In genomic region chr3:43032646-43033628, GRCh38 we compare ENCODE assay signal across 36 cellular contexts. TPM values are rescaled to one million over a fixed set of nuclear protein-coding genes. Genes with fewer than 3 reads are reported as not detected.
"Had no signal": no experiment of that assay in that cellular context is flagged by ENCODE, and none has a peak within 500 bp of the region (broad histone marks: within the 10 kb centered on the region; RNA-seq: fewer than 3 reads in every experiment).

No MANE protein-coding gene starts in this region.

- H3K36me3 ChIP-seq: adrenal gland, breast epithelium, SJCRH30, WERI-Rb-1 had no signal

- H3K4me2 ChIP-seq: PC-9 had no signal

- H2AFZ ChIP-seq: PC-9 had no signal

- H3K4me3 ChIP-seq: adrenal gland, body of pancreas, breast epithelium, PC-9, SJCRH30, SK-N-MC had no signal

- H3K27ac ChIP-seq: adrenal gland, body of pancreas, breast epithelium, PC-9, SJCRH30, SK-N-MC, WERI-Rb-1 had no signal

- H3K36me3 Mint-ChIP-seq: activated naive CD4-positive, alpha-beta T cell treated with anti-CD3 and anti-CD28 coated beads, Interleukin-2, amount 50 U/mL, for 72 hours had no signal

- H3K27ac Mint-ChIP-seq: activated CD8-positive, alpha-beta T cell treated with anti-CD3 and anti-CD28 coated beads for 36 hours; activated naive CD4-positive, alpha-beta T cell treated with anti-CD3 and anti-CD28 coated beads for 36 hours; activated naive CD4-positive, alpha-beta T cell treated with anti-CD3 and anti-CD28 coated beads, Interleukin-2, amount 50 U/mL, for 72 hours; activated T-helper 1 cell treated with anti-CD3 and anti-CD28 coated beads, Interleukin-12 subunit alpha, Interleukin-12 subunit beta, Interleukin-2, Interleukin-4 antibody, amounts not matched to agents 30 ng/mL and 10 ng/mL and 1 ng/mL, durations not matched to agents 14 hours and 24 hours and 36 hours had no signal

- ATAC-seq: activated CD8-positive, alpha-beta T cell treated with anti-CD3 and anti-CD28 coated beads for 36 hours; activated naive CD4-positive, alpha-beta T cell treated with anti-CD3 and anti-CD28 coated beads, Interleukin-2, amount 50 U/mL, for 72 hours; activated T-cell treated with anti-CD3 and anti-CD28 coated beads, Interleukin-2, amount 50 U/mL, for 4 hours; body of pancreas had no signal

- H3K9me3 ChIP-seq: adrenal gland, body of pancreas, breast epithelium, SJCRH30 had no signal

- DNase-seq: activated CD4-positive, alpha-beta T cell treated with anti-CD3 and anti-CD28 coated beads for 1 hour; activated CD4-positive, alpha-beta T cell treated with anti-CD3 and anti-CD28 coated beads for 48 hours; activated CD4-positive, alpha-beta T cell treated with anti-CD3 and anti-CD28 coated beads, Interleukin-2, amount 50 U/mL, for 4 hours; activated CD4-positive, CD25-positive, alpha-beta regulatory T cell; activated CD8-positive, alpha-beta memory T cell treated with anti-CD3 and anti-CD28 coated beads, Interleukin-2, amount 50 U/mL, for 4 hours; activated CD8-positive, alpha-beta T cell treated with anti-CD3 and anti-CD28 coated beads for 36 hours; activated gamma-delta T cell treated with Interleukin-2 at 50 U/mL for 16 hours; activated naive CD4-positive, alpha-beta T cell treated with anti-CD3 and anti-CD28 coated beads for 36 hours; activated T-cell treated with anti-CD3 and anti-CD28 coated beads for 4 hours; activated T-cell treated with anti-CD3 and anti-CD28 coated beads, Interleukin-2, amount 50 U/mL, for 4 hours; body of pancreas; caudate nucleus; Kasumi-1; KBM-7; MM.1S; MV-4-11; NCI-H1092; NCI-H1436 treated with DMSO at 0.1 percent for 48 hours; NCI-H1694 treated with DMSO at 0.1 percent for 48 hours; NCI-H2029; NCI-H345; NCI-H510A; NCI-H526; NCI-H748 treated with DMSO at 0.1 percent for 48 hours; PC-9; SHP77; SJCRH30; T1000; WERI-Rb-1 had no signal

- H3K27me3 Mint-ChIP-seq: activated CD8-positive, alpha-beta T cell treated with anti-CD3 and anti-CD28 coated beads for 36 hours had no signal

- H3K4me1 ChIP-seq: adrenal gland, body of pancreas, breast epithelium, SJCRH30 had no signal

- H3K27me3 ChIP-seq: adrenal gland, body of pancreas, breast epithelium, SJCRH30 had no signal

- H3K9me3 Mint-ChIP-seq: activated CD8-positive, alpha-beta T cell treated with anti-CD3 and anti-CD28 coated beads for 36 hours; activated naive CD4-positive, alpha-beta T cell treated with anti-CD3 and anti-CD28 coated beads for 36 hours; activated naive CD4-positive, alpha-beta T cell treated with anti-CD3 and anti-CD28 coated beads, Interleukin-2, amount 50 U/mL, for 72 hours; activated T-cell treated with anti-CD3 and anti-CD28 coated beads, Interleukin-2, amount 50 U/mL, for 4 hours; activated T-helper 1 cell treated with anti-CD3 and anti-CD28 coated beads, Interleukin-12 subunit alpha, Interleukin-12 subunit beta, Interleukin-2, Interleukin-4 antibody, amounts not matched to agents 30 ng/mL and 10 ng/mL and 1 ng/mL, durations not matched to agents 14 hours and 24 hours and 36 hours had no signal

- H3K4me3 Mint-ChIP-seq: activated CD8-positive, alpha-beta T cell treated with anti-CD3 and anti-CD28 coated beads for 36 hours; activated naive CD4-positive, alpha-beta T cell treated with anti-CD3 and anti-CD28 coated beads for 36 hours; activated T-cell treated with anti-CD3 and anti-CD28 coated beads, Interleukin-2, amount 50 U/mL, for 4 hours; activated T-helper 1 cell treated with anti-CD3 and anti-CD28 coated beads, Interleukin-12 subunit alpha, Interleukin-12 subunit beta, Interleukin-2, Interleukin-4 antibody, amounts not matched to agents 30 ng/mL and 10 ng/mL and 1 ng/mL, durations not matched to agents 14 hours and 24 hours and 36 hours had no signal

RNA-seq across cellular contexts. Expression of gene GASK1A, which starts 53.8 kb away (rescaled TPM):
- total RNA-seq: activated naive CD4-positive, alpha-beta T cell treated with anti-CD3 and anti-CD28 coated beads for 36 hours; activated naive CD4-positive, alpha-beta T cell treated with anti-CD3 and anti-CD28 coated beads, Interleukin-2, amount 50 U/mL, for 72 hours; activated T-cell treated with anti-CD3 and anti-CD28 coated beads, Interleukin-2, amount 50 U/mL, for 4 hours; activated T-helper 1 cell treated with anti-CD3 and anti-CD28 coated beads, Interleukin-12 subunit alpha, Interleukin-12 subunit beta, Interleukin-2, Interleukin-4 antibody, amounts not matched to agents 30 ng/mL and 10 ng/mL and 1 ng/mL, durations not matched to agents 14 hours and 24 hours and 36 hours; OCI-LY7; PC-9; SJCRH30; T-helper 1 cell treated with Interleukin-12 subunit alpha and Interleukin-12 subunit beta and Interleukin-4 antibody, amounts not matched to agents 30 ng/mL and 1 ng/mL, for 36 hours had no signal
